ENCODE assay signal across 31 cellular contexts in the genomic region with DNA sequence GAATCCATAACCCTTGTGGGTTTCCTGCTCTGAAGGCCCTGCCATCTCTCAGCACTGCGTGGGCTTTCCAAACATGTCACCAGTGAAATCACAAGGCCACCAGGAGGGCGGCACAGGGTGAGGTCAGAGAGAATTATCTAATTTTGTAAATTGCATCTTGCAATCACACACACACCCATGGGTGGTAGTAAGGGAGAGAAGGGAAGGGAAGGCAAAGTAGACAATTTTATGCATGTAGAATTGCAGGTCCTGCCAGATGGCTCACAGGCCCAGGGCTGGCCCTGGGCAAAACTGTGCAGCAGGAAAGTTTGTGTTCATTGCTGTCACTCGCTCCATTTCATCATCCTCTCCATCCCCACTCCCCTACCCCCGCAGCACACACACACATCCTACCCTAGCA. TPM values are rescaled to one million over a fixed set of nuclear protein-coding genes. Genes with fewer than 3 reads are reported as not detected.
"Had no signal": no experiment of that assay in that cellular context is flagged by ENCODE, and none has a peak within 500 bp of the region (broad histone marks: within the 10 kb centered on the region; RNA-seq: fewer than 3 reads in every experiment).

No MANE protein-coding gene starts in this region.

- ATAC-seq: left colon; left lung; mucosa of descending colon; naive thymus-derived CD4-positive, alpha-beta T cell; right cardiac atrium; sciatic nerve had no signal

- H3K27ac ChIP-seq: heart left ventricle, left lung, ovary, prostate gland, suprapubic skin, thoracic aorta, tibial nerve, upper lobe of left lung had no signal

- H3K27ac Mint-ChIP-seq: immature natural killer cell; naive thymus-derived CD4-positive, alpha-beta T cell; natural killer cell treated with Interleukin-12 subunit alpha and Interleukin-12 subunit beta and Interleukin-15 and Interleukin-18, amount 100 ng/mL, for 72 hours; stimulated activated naive CD8-positive, alpha-beta T cell treated with anti-CD3 and anti-CD28 coated beads, Interleukin-15, Interleukin-2, amounts not matched to agents 100 ng/mL and 50 ng/mL, for 24 hours had no signal

- H3K4me3 ChIP-seq: heart left ventricle, left lung, lung, mucosa of descending colon, ovary, prostate gland, skin epidermis, suprapubic skin, thoracic aorta, tibial nerve, upper lobe of left lung had no signal

- H3K36me3 Mint-ChIP-seq: immature natural killer cell; naive thymus-derived CD4-positive, alpha-beta T cell had no signal

- H3K4me1 ChIP-seq: heart left ventricle, left lung, prostate gland, suprapubic skin, upper lobe of left lung had no signal

- DNase-seq: heart left ventricle; hypothalamus; immature natural killer cell; kidney; left colon; left lung; mesendoderm; midbrain; mucosa of descending colon; naive thymus-derived CD4-positive, alpha-beta T cell; ovary; posterior cingulate gyrus; retina; right cardiac atrium; stimulated activated CD4-positive, alpha-beta T cell treated with anti-CD3 and anti-CD28 coated beads, Interleukin-12 subunit alpha, Interleukin-12 subunit beta, amount 100 ng/mL, for 4 hours; stimulated activated CD4-positive, alpha-beta T cell treated with anti-CD3 and anti-CD28 coated beads, Interleukin-15, amount 100 ng/mL, for 24 hours; stimulated activated CD4-positive, alpha-beta T cell treated with anti-CD3 and anti-CD28 coated beads, Interleukin-2, amount 100 ng/mL, for 24 hours; stimulated activated CD4-positive, alpha-beta T cell treated with anti-CD3 and anti-CD28 coated beads, Interleukin-4, amount 100 ng/mL, for 1 hour; stimulated activated naive CD4-positive, alpha-beta T cell; upper lobe of left lung had no signal

- H3K36me3 ChIP-seq: heart left ventricle, left lung, ovary, prostate gland, suprapubic skin, thoracic aorta, tibial nerve, upper lobe of left lung had no signal

- H3K9me3 ChIP-seq: heart left ventricle, left lung, mucosa of descending colon, ovary, prostate gland, suprapubic skin, thoracic aorta, tibial nerve, upper lobe of left lung had no signal

- H3K4me1 Mint-ChIP-seq: immature natural killer cell; naive thymus-derived CD4-positive, alpha-beta T cell had no signal

- FAIRE-seq: islet of Langerhans, kidney, urothelium cell line had no signal

- H3K9me3 Mint-ChIP-seq: immature natural killer cell; natural killer cell treated with Interleukin-12 subunit alpha and Interleukin-12 subunit beta and Interleukin-15 and Interleukin-18, amount 100 ng/mL, for 72 hours; stimulated activated naive CD8-positive, alpha-beta T cell treated with anti-CD3 and anti-CD28 coated beads, Interleukin-15, Interleukin-2, amounts not matched to agents 100 ng/mL and 50 ng/mL, for 24 hours had no signal

- H3K27me3 ChIP-seq: ovary, suprapubic skin, upper lobe of left lung had no signal

- H3K4me3 Mint-ChIP-seq: immature natural killer cell; naive thymus-derived CD4-positive, alpha-beta T cell; natural killer cell treated with Interleukin-12 subunit alpha and Interleukin-12 subunit beta and Interleukin-15 and Interleukin-18, amount 100 ng/mL, for 72 hours; stimulated activated naive CD8-positive, alpha-beta T cell treated with anti-CD3 and anti-CD28 coated beads, Interleukin-15, Interleukin-2, amounts not matched to agents 100 ng/mL and 50 ng/mL, for 24 hours had no signal

RNA-seq across cellular contexts. Expression of a gene that starts 21.0 kb away (rescaled TPM):
- total RNA-seq: natural killer cell treated with Interleukin-12 subunit alpha and Interleukin-12 subunit beta and Interleukin-15 and Interleukin-18, amount 100 ng/mL, for 72 hours had no signal
- polyA plus RNA-seq: immature natural killer cell; naive thymus-derived CD4-positive, alpha-beta T cell had no signal
